In the genomic region with DNA sequence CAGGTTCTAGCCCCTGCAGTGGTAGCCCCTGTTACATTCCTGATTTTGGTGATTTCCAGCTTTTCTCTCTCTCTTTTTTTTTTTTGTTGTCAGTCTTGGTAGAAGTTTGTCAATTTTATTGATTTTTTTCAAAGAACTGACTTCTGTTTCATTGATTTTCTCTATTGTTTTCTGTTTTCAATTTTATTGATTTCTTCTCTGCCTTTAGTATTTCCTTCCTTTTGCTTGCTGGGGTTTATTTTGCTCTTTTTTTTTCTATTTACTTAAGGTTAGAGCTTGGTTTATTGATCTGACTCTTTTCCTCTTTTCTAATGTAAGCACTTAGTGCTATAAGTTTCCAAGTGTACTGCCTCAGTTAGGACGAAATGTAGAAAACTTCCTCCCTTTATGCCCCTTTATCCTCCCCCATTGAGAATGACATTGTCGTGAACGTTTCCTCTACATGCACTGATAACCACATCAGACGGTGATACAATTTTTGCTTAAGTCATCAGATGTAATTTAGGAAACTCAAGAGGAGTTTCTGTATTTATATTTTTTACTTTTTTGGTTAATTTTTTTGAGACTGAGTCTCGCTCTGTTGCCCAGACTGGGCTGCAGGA, we compare ENCODE assay signal across 25 cellular contexts.
"Had no signal": no experiment of that assay in that cellular context is flagged by ENCODE, and none has a peak within 500 bp of the region (broad histone marks: within the 10 kb centered on the region; RNA-seq: fewer than 3 reads in every experiment).

No MANE protein-coding gene starts in this region.

- H3K36me3 Mint-ChIP-seq: activated naive CD8-positive, alpha-beta T cell had no signal

- H3K4me3 ChIP-seq: coronary artery, dorsolateral prefrontal cortex had no signal

- H3K27ac Mint-ChIP-seq: activated CD4-positive, alpha-beta memory T cell treated with anti-CD3 and anti-CD28 coated beads, Interleukin-2, amount 10 ng/mL, durations not matched to agents 7 days and 5 days; activated CD4-positive, alpha-beta T cell treated with anti-CD3 and anti-CD28 coated beads, Interleukin-2, amount 10 ng/mL, durations not matched to agents 7 days and 5 days; activated naive CD8-positive, alpha-beta T cell; activated T-helper 17 cell treated with anti-CD3 and anti-CD28 coated beads, Interleukin-2, amount 50 U/mL, for 72 hours; dendritic cell treated with granulocyte-macrophage colony-stimulating factor and Interleukin-4, amounts not matched to agents 40 ng/mL and 50 ng/mL, for 4 days; endodermal cell had no signal

- ATAC-seq: activated T-cell treated with anti-CD3 and anti-CD28 coated beads, Interleukin-2, amount 50 U/mL, for 4 hours; activated T-helper 17 cell treated with anti-CD3 and anti-CD28 coated beads, Interleukin-2, amount 50 U/mL, for 72 hours; esophagus mucosa had no signal

- H3K27me3 ChIP-seq: brain microvascular endothelial cell, dorsolateral prefrontal cortex had no signal

- H3K27ac ChIP-seq: brain microvascular endothelial cell, coronary artery, dorsolateral prefrontal cortex had no signal

- H3K4me3 Mint-ChIP-seq: activated CD4-positive, alpha-beta memory T cell treated with anti-CD3 and anti-CD28 coated beads, Interleukin-2, amount 10 ng/mL, durations not matched to agents 7 days and 5 days; activated CD4-positive, alpha-beta T cell treated with anti-CD3 and anti-CD28 coated beads, Interleukin-2, amount 10 ng/mL, durations not matched to agents 7 days and 5 days; activated naive CD8-positive, alpha-beta T cell; activated T-cell treated with anti-CD3 and anti-CD28 coated beads, Interleukin-2, amount 50 U/mL, for 4 hours; activated T-helper 17 cell treated with anti-CD3 and anti-CD28 coated beads, Interleukin-2, amount 50 U/mL, for 72 hours; central memory CD8-positive, alpha-beta T cell; dendritic cell treated with granulocyte-macrophage colony-stimulating factor and Interleukin-4, amounts not matched to agents 40 ng/mL and 50 ng/mL, for 4 days; endodermal cell had no signal

- H3K9me3 Mint-ChIP-seq: activated CD4-positive, alpha-beta memory T cell treated with anti-CD3 and anti-CD28 coated beads, Interleukin-2, amount 10 ng/mL, durations not matched to agents 7 days and 5 days; activated CD4-positive, alpha-beta T cell treated with anti-CD3 and anti-CD28 coated beads, Interleukin-2, amount 10 ng/mL, durations not matched to agents 7 days and 5 days; activated T-cell treated with anti-CD3 and anti-CD28 coated beads, Interleukin-2, amount 50 U/mL, for 4 hours; activated T-helper 17 cell treated with anti-CD3 and anti-CD28 coated beads, Interleukin-2, amount 50 U/mL, for 72 hours; central memory CD8-positive, alpha-beta T cell; dendritic cell treated with granulocyte-macrophage colony-stimulating factor and Interleukin-4, amounts not matched to agents 40 ng/mL and 50 ng/mL, for 4 days had no signal

- DNase-seq: activated CD4-positive, alpha-beta memory T cell treated with anti-CD3 and anti-CD28 coated beads, Interleukin-2, amount 10 ng/mL, durations not matched to agents 7 days and 5 days; activated CD4-positive, alpha-beta T cell treated with anti-CD3 and anti-CD28 coated beads for 1 hour; activated CD4-positive, alpha-beta T cell treated with anti-CD3 and anti-CD28 coated beads for 4 hours; activated CD4-positive, alpha-beta T cell treated with anti-CD3 and anti-CD28 coated beads, Interleukin-2, amount 10 ng/mL, durations not matched to agents 7 days and 5 days; activated CD4-positive, alpha-beta T cell treated with anti-CD3 and anti-CD28 coated beads, Interleukin-2, amount 50 U/mL, for 4 hours; activated CD8-positive, alpha-beta memory T cell treated with anti-CD3 and anti-CD28 coated beads, Interleukin-2, amount 50 U/mL, for 48 hours; activated effector memory CD4-positive, alpha-beta T cell treated with Interleukin-2 at 50 U/mL for 16 hours; activated gamma-delta T cell treated with Interleukin-2 at 50 U/mL for 16 hours; activated naive CD4-positive, alpha-beta T cell treated with anti-CD3 and anti-CD28 coated beads, Interleukin-2, amount 50 U/mL, for 16 hours; activated naive CD4-positive, alpha-beta T cell treated with Interleukin-2 at 50 U/mL for 16 hours; activated T-cell treated with anti-CD3 and anti-CD28 coated beads for 4 hours; activated T-cell treated with anti-CD3 and anti-CD28 coated beads, Interleukin-2, amount 50 U/mL, for 4 hours; amniotic stem cell; brain microvascular endothelial cell; dorsolateral prefrontal cortex; effector memory CD4-positive, alpha-beta T cell; foreskin fibroblast; T-helper 2 cell had no signal

- H3K36me3 ChIP-seq: brain microvascular endothelial cell had no signal

- H3K4me1 Mint-ChIP-seq: activated CD4-positive, alpha-beta memory T cell treated with anti-CD3 and anti-CD28 coated beads, Interleukin-2, amount 10 ng/mL, durations not matched to agents 7 days and 5 days; activated T-helper 17 cell treated with anti-CD3 and anti-CD28 coated beads, Interleukin-2, amount 50 U/mL, for 72 hours had no signal
